In genomic region chr19:5690125-5690954, GRCh38 we compare ENCODE assay signal across 1 cellular context.
TF ChIP-seq lines count a peak whose summit lies in the region.

Gene RPL36 (plus strand): TSS chr19:5690295. CDS start chr19:5690508, 213 bp downstream.

TF ChIP-seq in HEK293, 187 proteins besides CTCF, POLR2A, EP300 and RAD21 (continued from another document and continues in another):
- TF ChIP-seq, protein P1, sequence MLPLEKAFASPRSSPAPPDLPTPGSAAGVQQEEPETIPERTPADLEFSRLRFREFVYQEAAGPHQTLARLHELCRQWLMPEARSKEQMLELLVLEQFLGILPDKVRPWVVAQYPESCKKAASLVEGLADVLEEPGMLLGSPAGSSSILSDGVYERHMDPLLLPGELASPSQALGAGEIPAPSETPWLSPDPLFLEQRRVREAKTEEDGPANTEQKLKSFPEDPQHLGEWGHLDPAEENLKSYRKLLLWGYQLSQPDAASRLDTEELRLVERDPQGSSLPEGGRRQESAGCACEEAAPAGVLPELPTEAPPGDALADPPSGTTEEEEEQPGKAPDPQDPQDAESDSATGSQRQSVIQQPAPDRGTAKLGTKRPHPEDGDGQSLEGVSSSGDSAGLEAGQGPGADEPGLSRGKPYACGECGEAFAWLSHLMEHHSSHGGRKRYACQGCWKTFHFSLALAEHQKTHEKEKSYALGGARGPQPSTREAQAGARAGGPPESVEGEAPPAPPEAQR (tag by site-specific recombination; IDR thresholded peaks at IDR 0.05): peak; percentile 59; the same call in 1 of the 2 replicates
- peak; percentile 91; the same call in 1 of the 2 replicates for TF ChIP-seq ZNF501 (tag by site-specific recombination; IDR thresholded peaks at IDR 0.05)
- TF ChIP-seq, protein P2, sequence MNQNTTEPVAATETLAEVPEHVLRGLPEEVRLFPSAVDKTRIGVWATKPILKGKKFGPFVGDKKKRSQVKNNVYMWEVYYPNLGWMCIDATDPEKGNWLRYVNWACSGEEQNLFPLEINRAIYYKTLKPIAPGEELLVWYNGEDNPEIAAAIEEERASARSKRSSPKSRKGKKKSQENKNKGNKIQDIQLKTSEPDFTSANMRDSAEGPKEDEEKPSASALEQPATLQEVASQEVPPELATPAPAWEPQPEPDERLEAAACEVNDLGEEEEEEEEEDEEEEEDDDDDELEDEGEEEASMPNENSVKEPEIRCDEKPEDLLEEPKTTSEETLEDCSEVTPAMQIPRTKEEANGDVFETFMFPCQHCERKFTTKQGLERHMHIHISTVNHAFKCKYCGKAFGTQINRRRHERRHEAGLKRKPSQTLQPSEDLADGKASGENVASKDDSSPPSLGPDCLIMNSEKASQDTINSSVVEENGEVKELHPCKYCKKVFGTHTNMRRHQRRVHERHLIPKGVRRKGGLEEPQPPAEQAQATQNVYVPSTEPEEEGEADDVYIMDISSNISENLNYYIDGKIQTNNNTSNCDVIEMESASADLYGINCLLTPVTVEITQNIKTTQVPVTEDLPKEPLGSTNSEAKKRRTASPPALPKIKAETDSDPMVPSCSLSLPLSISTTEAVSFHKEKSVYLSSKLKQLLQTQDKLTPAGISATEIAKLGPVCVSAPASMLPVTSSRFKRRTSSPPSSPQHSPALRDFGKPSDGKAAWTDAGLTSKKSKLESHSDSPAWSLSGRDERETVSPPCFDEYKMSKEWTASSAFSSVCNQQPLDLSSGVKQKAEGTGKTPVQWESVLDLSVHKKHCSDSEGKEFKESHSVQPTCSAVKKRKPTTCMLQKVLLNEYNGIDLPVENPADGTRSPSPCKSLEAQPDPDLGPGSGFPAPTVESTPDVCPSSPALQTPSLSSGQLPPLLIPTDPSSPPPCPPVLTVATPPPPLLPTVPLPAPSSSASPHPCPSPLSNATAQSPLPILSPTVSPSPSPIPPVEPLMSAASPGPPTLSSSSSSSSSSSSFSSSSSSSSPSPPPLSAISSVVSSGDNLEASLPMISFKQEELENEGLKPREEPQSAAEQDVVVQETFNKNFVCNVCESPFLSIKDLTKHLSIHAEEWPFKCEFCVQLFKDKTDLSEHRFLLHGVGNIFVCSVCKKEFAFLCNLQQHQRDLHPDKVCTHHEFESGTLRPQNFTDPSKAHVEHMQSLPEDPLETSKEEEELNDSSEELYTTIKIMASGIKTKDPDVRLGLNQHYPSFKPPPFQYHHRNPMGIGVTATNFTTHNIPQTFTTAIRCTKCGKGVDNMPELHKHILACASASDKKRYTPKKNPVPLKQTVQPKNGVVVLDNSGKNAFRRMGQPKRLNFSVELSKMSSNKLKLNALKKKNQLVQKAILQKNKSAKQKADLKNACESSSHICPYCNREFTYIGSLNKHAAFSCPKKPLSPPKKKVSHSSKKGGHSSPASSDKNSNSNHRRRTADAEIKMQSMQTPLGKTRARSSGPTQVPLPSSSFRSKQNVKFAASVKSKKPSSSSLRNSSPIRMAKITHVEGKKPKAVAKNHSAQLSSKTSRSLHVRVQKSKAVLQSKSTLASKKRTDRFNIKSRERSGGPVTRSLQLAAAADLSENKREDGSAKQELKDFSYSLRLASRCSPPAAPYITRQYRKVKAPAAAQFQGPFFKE (tag by site-specific recombination; IDR thresholded peaks at IDR 0.05; ENCODE audit: borderline replicate concordance): 0 out of 2 replicates have a peak, but pooled peaks have one; percentile 78
- peak; percentile 68; the same call in 1 of the 2 replicates for TF ChIP-seq YY2 (tag by site-specific recombination; IDR thresholded peaks at IDR 0.05)
- TF ChIP-seq ZNF2 (tag by site-specific recombination; IDR thresholded peaks at IDR 0.05): peak; percentile 92
- TF ChIP-seq, protein P3, sequence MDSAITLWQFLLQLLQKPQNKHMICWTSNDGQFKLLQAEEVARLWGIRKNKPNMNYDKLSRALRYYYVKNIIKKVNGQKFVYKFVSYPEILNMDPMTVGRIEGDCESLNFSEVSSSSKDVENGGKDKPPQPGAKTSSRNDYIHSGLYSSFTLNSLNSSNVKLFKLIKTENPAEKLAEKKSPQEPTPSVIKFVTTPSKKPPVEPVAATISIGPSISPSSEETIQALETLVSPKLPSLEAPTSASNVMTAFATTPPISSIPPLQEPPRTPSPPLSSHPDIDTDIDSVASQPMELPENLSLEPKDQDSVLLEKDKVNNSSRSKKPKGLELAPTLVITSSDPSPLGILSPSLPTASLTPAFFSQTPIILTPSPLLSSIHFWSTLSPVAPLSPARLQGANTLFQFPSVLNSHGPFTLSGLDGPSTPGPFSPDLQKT (IDR thresholded peaks at IDR 0.05; ENCODE audit: borderline replicate concordance, low read depth, low read length): no peak
- TF ChIP-seq ZBTB8A (tag by site-specific recombination; IDR thresholded peaks at IDR 0.05): peak; percentile 67
- TF ChIP-seq OSR2 (tag by site-specific recombination; IDR thresholded peaks at IDR 0.05): no peak
- peak; percentile 80 for TF ChIP-seq ZSCAN30 (tag by site-specific recombination; IDR thresholded peaks at IDR 0.05)
- peak; percentile 61; the same call in 1 of the 2 replicates for TF ChIP-seq ZNF645 (tag by site-specific recombination; IDR thresholded peaks at IDR 0.05)
- 0 out of 2 replicates have a peak, but pooled peaks have one; percentile 32 for TF ChIP-seq ZNF768 (tag by site-specific recombination; IDR thresholded peaks at IDR 0.05)
- TF ChIP-seq ZNF221 (tag by site-specific recombination; IDR thresholded peaks at IDR 0.05; ENCODE audit: borderline replicate concordance): 0 out of 2 replicates have a peak, but pooled peaks have one; percentile 51
- peak; percentile 90 for TF ChIP-seq ZEB2 (tag by site-specific recombination; IDR thresholded peaks at IDR 0.05)
- TF ChIP-seq ZNF624 (tag by site-specific recombination; IDR thresholded peaks at IDR 0.05): no peak
- TF ChIP-seq ZNF174 (tag by site-specific recombination; IDR thresholded peaks at IDR 0.05): no peak
- TF ChIP-seq ZSCAN4 (tag by site-specific recombination; IDR thresholded peaks at IDR 0.05): no peak
- TF ChIP-seq SP7 (tag by site-specific recombination; IDR thresholded peaks at IDR 0.05): peak; percentile 92
- TF ChIP-seq AEBP2 (tag by site-specific recombination; IDR thresholded peaks at IDR 0.05; ENCODE audit: borderline replicate concordance): no peak
- TF ChIP-seq FEZF1 (tag by site-specific recombination; IDR thresholded peaks at IDR 0.05): no peak
- TF ChIP-seq, protein P4, sequence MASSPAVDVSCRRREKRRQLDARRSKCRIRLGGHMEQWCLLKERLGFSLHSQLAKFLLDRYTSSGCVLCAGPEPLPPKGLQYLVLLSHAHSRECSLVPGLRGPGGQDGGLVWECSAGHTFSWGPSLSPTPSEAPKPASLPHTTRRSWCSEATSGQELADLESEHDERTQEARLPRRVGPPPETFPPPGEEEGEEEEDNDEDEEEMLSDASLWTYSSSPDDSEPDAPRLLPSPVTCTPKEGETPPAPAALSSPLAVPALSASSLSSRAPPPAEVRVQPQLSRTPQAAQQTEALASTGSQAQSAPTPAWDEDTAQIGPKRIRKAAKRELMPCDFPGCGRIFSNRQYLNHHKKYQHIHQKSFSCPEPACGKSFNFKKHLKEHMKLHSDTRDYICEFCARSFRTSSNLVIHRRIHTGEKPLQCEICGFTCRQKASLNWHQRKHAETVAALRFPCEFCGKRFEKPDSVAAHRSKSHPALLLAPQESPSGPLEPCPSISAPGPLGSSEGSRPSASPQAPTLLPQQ (tag by site-specific recombination; IDR thresholded peaks at IDR 0.05): peak; percentile 81
- TF ChIP-seq KLF1 (tag by site-specific recombination; IDR thresholded peaks at IDR 0.05): peak; percentile 35
- TF ChIP-seq ZNF311 (tag by site-specific recombination; IDR thresholded peaks at IDR 0.05; ENCODE audit: borderline replicate concordance): no peak
- no peak for TF ChIP-seq HOXA7 (CRISPR knock-in tag; IDR thresholded peaks at IDR 0.05; ENCODE audit: borderline replicate concordance)
- no peak for TF ChIP-seq ZNF112 (tag by site-specific recombination; IDR thresholded peaks at IDR 0.05)
- peak; percentile 43; the same call in 1 of the 2 replicates for TF ChIP-seq ZFP69B (tag by site-specific recombination; IDR thresholded peaks at IDR 0.05)
- TF ChIP-seq, protein P5, sequence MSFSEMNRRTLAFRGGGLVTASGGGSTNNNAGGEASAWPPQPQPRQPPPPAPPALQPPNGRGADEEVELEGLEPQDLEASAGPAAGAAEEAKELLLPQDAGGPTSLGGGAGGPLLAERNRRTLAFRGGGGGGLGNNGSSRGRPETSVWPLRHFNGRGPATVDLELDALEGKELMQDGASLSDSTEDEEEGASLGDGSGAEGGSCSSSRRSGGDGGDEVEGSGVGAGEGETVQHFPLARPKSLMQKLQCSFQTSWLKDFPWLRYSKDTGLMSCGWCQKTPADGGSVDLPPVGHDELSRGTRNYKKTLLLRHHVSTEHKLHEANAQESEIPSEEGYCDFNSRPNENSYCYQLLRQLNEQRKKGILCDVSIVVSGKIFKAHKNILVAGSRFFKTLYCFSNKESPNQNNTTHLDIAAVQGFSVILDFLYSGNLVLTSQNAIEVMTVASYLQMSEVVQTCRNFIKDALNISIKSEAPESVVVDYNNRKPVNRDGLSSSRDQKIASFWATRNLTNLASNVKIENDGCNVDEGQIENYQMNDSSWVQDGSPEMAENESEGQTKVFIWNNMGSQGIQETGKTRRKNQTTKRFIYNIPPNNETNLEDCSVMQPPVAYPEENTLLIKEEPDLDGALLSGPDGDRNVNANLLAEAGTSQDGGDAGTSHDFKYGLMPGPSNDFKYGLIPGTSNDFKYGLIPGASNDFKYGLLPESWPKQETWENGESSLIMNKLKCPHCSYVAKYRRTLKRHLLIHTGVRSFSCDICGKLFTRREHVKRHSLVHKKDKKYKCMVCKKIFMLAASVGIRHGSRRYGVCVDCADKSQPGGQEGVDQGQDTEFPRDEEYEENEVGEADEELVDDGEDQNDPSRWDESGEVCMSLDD (tag by site-specific recombination; IDR thresholded peaks at IDR 0.05): peak; percentile 56
- TF ChIP-seq, protein P6, sequence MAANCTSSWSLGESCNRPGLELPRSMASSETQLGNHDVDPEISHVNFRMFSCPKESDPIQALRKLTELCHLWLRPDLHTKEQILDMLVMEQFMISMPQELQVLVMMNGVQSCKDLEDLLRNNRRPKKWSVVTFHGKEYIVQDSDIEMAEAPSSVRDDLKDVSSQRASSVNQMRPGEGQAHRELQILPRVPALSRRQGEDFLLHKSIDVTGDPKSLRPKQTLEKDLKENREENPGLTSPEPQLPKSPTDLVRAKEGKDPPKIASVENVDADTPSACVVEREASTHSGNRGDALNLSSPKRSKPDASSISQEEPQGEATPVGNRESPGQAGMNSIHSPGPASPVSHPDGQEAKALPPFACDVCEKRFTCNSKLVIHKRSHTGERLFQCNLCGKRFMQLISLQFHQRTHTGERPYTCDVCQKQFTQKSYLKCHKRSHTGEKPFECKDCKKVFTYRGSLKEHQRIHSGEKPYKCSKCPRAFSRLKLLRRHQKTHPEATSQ (tag by site-specific recombination; IDR thresholded peaks at IDR 0.05): peak; percentile 33; the same call in 1 of the 2 replicates
- peak; percentile 94; the same call in 1 of the 2 replicates for TF ChIP-seq ZNF391 (tag by site-specific recombination; IDR thresholded peaks at IDR 0.05; ENCODE audit: borderline replicate concordance, low read depth)
- TF ChIP-seq GFI1B (tag by site-specific recombination; IDR thresholded peaks at IDR 0.05): 0 out of 2 replicates have a peak, but pooled peaks have one; percentile 48
- TF ChIP-seq ZNF423 (tag by site-specific recombination; IDR thresholded peaks at IDR 0.05): no peak
- no peak for TF ChIP-seq ZNF529 (tag by site-specific recombination; IDR thresholded peaks at IDR 0.05; ENCODE audit: insufficient replicate concordance)
- TF ChIP-seq, protein P7, sequence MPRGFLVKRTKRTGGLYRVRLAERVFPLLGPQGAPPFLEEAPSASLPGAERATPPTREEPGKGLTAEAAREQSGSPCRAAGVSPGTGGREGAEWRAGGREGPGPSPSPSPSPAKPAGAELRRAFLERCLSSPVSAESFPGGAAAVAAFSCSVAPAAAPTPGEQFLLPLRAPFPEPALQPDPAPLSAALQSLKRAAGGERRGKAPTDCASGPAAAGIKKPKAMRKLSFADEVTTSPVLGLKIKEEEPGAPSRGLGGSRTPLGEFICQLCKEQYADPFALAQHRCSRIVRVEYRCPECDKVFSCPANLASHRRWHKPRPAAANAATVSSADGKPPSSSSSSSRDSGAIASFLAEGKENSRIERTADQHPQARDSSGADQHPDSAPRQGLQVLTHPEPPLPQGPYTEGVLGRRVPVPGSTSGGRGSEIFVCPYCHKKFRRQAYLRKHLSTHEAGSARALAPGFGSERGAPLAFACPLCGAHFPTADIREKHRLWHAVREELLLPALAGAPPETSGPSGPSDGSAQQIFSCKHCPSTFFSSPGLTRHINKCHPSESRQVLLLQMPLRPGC (tag by site-specific recombination; IDR thresholded peaks at IDR 0.05): peak; percentile 63; the same call in 1 of the 2 replicates
- TF ChIP-seq ZNF626 (tag by site-specific recombination; IDR thresholded peaks at IDR 0.05): no peak
- TF ChIP-seq ZNF658 (tag by site-specific recombination; IDR thresholded peaks at IDR 0.05): no peak
- TF ChIP-seq ZNF114 (tag by site-specific recombination; IDR thresholded peaks at IDR 0.05): no peak
- TF ChIP-seq, protein P8, sequence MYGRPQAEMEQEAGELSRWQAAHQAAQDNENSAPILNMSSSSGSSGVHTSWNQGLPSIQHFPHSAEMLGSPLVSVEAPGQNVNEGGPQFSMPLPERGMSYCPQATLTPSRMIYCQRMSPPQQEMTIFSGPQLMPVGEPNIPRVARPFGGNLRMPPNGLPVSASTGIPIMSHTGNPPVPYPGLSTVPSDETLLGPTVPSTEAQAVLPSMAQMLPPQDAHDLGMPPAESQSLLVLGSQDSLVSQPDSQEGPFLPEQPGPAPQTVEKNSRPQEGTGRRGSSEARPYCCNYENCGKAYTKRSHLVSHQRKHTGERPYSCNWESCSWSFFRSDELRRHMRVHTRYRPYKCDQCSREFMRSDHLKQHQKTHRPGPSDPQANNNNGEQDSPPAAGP (tag by site-specific recombination; IDR thresholded peaks at IDR 0.05): peak; percentile 83
